10 cellular contexts compared by ENCODE assay signal in genomic region chr4:173990126-173990878, GRCh38.
DNase-seq lines count a peak whose midpoint lies in the region; ATAC-seq, FAIRE-seq and TF ChIP-seq lines count a peak whose summit lies in the region.
"Had no signal": no experiment of that assay in that cellular context is flagged by ENCODE, and none has a peak within 500 bp of the region (broad histone marks: within the 10 kb centered on the region; RNA-seq: fewer than 3 reads in every experiment).

No MANE protein-coding gene starts in this region.

- FAIRE-seq in G401.6 (lab: Jason Lieb, UNC) = peak; percentile 47

- no peak for DNase-seq in LNCaP clone FGC (ENCODE audit: low read depth)
- DNase-seq in body of pancreas = peak in 1 of 4 donors; percentile 8
- no peak for DNase-seq in NCI-H187 (lab: John Stamatoyannopoulos, UW)
- DNase-seq: naive B cell had no signal

- ATAC-seq in body of pancreas (peak; percentile 45), GM21515 (IDR thresholded peaks at IDR 0.05; ENCODE audit: unreplicated experiment) (no peak), GM18873 (IDR thresholded peaks at IDR 0.05; ENCODE audit: low FRiP score, unreplicated experiment) (no peak), GM18909 (IDR thresholded peaks at IDR 0.05; ENCODE audit: poor library complexity, unreplicated experiment) (no peak)

- no peak overlapping the region for H3K4me3 ChIP-seq in LNCaP clone FGC (ENCODE audit: low read depth, low read length)
- no peak overlapping the region for H3K4me3 ChIP-seq in body of pancreas
- no peak overlapping the region for H3K4me3 ChIP-seq in liver (ENCODE audit: low read depth in 1 of 3, low read length in 3 of 3)
- H3K4me3 ChIP-seq: SJCRH30 had no signal

- no peaks in the 10 kb centered on the region for H3K4me1 ChIP-seq in body of pancreas
- no peaks in the 10 kb centered on the region for H3K4me1 ChIP-seq in liver (ENCODE audit: control insufficient read depth in 4 of 4, insufficient read depth in 4 of 4, low read length in 3 of 4)
- H3K4me1 ChIP-seq: SJCRH30 had no signal

- no peaks in the 10 kb centered on the region for H3K9me3 ChIP-seq in body of pancreas
- H3K9me3 ChIP-seq in liver (ENCODE audit: control insufficient read depth in 4 of 4, low read length in 3 of 4) = peaks cover 0 to 1% (median 0%) of the 10 kb centered on the region in 4 donors
- H3K9me3 ChIP-seq: SJCRH30 had no signal

- WGBS in body of pancreas, 2 donors = 26 to 30% methylated on average over 6 of the region's 6 CpGs
- whole genome bisulfite sequencing in liver = 34% methylated on average over 6 of the region's 6 CpGs

- TF ChIP-seq CTCF in LNCaP clone FGC (IDR thresholded peaks at IDR 0.05; ENCODE audit: control insufficient read depth, extremely low read depth, insufficient read depth) (peak; percentile 59), body of pancreas (IDR thresholded peaks at IDR 0.05) (peak in 6 of 7 experiments; percentile 37 to 47 (median 40)), liver (IDR thresholded peaks at IDR 0.05; ENCODE audit: low read depth, low read length, missing input control) (no peak)

- H3K9ac ChIP-seq in liver (ENCODE audit: low read depth in 1 of 2, low read length in 2 of 2) = no peak overlapping the region

- intact Hi-C loops in body of pancreas (cut with DNase I) = no loop called here

- no peak for TF ChIP-seq POLR2A in body of pancreas (IDR thresholded peaks at IDR 0.05)

- H3K36me3 ChIP-seq in body of pancreas (replicated peaks in 1 of 2; ENCODE audit: insufficient read depth in 1 of 2, low read depth in 2 of 2) = no peaks in the 10 kb centered on the region
- no peaks in the 10 kb centered on the region for H3K36me3 ChIP-seq in liver (ENCODE audit: control insufficient read depth in 4 of 4, insufficient read depth in 3 of 4, low read depth in 1 of 4, low read length in 3 of 4)
- H3K36me3 ChIP-seq: SJCRH30 had no signal

- TF ChIP-seq RAD21 in liver (IDR thresholded peaks at IDR 0.05) = peak; percentile 39 to 63

- H3K27me3 ChIP-seq in body of pancreas = no peaks in the 10 kb centered on the region
- peaks cover 0 to 6% (median 3%) of the 10 kb centered on the region in 4 donors for H3K27me3 ChIP-seq in liver (ENCODE audit: control insufficient read depth in 4 of 4, insufficient read depth in 4 of 4, low read length in 3 of 4)
- H3K27me3 ChIP-seq: SJCRH30 had no signal

- no peak overlapping the region for H3K27ac ChIP-seq in body of pancreas
- no peak overlapping the region for H3K27ac ChIP-seq in liver (ENCODE audit: low read depth in 1 of 2, low read length in 2 of 2)
- H3K27ac ChIP-seq: SJCRH30 had no signal

TF ChIP-seq in liver, 16 proteins besides CTCF, POLR2A, EP300 and RAD21:
- no peak for TF ChIP-seq SP1 (IDR thresholded peaks at IDR 0.05)
- TF ChIP-seq, protein P1, sequence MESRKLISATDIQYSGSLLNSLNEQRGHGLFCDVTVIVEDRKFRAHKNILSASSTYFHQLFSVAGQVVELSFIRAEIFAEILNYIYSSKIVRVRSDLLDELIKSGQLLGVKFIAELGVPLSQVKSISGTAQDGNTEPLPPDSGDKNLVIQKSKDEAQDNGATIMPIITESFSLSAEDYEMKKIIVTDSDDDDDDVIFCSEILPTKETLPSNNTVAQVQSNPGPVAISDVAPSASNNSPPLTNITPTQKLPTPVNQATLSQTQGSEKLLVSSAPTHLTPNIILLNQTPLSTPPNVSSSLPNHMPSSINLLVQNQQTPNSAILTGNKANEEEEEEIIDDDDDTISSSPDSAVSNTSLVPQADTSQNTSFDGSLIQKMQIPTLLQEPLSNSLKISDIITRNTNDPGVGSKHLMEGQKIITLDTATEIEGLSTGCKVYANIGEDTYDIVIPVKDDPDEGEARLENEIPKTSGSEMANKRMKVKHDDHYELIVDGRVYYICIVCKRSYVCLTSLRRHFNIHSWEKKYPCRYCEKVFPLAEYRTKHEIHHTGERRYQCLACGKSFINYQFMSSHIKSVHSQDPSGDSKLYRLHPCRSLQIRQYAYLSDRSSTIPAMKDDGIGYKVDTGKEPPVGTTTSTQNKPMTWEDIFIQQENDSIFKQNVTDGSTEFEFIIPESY (IDR thresholded peaks at IDR 0.05) = no peak
- no peak for TF ChIP-seq NR2F2 (IDR thresholded peaks at IDR 0.05)
- no peak for TF ChIP-seq GABPA (IDR thresholded peaks at IDR 0.05 in 1 of 2, conservative IDR thresholded peaks at IDR 0.05 in 1 of 2)
- TF ChIP-seq YY1 (IDR thresholded peaks at IDR 0.05) = no peak
- TF ChIP-seq EGR1 (IDR thresholded peaks at IDR 0.05; ENCODE audit: low read depth in 2 of 2) = no peak
- no peak for TF ChIP-seq JUND (IDR thresholded peaks at IDR 0.05)
- TF ChIP-seq FOXA1 (IDR thresholded peaks at IDR 0.05) = no peak
- no peak for TF ChIP-seq RXRA (IDR thresholded peaks at IDR 0.05)
- TF ChIP-seq TAF1 (conservative IDR thresholded peaks at IDR 0.05) = no peak
- TF ChIP-seq REST (IDR thresholded peaks at IDR 0.05) = no peak
- no peak for TF ChIP-seq ATF3 (IDR thresholded peaks at IDR 0.05)
- TF ChIP-seq, protein P2, sequence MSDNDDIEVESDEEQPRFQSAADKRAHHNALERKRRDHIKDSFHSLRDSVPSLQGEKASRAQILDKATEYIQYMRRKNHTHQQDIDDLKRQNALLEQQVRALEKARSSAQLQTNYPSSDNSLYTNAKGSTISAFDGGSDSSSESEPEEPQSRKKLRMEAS (IDR thresholded peaks at IDR 0.05) = no peak
- TF ChIP-seq HNF4G (IDR thresholded peaks at IDR 0.05) = no peak
- TF ChIP-seq HNF4A (conservative IDR thresholded peaks at IDR 0.05) = no peak
- no peak for TF ChIP-seq FOXA2 (IDR thresholded peaks at IDR 0.05)
TF ChIP-seq in liver: peak in this region for 0.
